Comparison of ENCODE assay signal across 21 cellular contexts in genomic region chr15:43878466-43878865, GRCh38. TPM values are rescaled to one million over a fixed set of nuclear protein-coding genes. Genes with fewer than 3 reads are reported as not detected.
DNase-seq lines count a peak whose midpoint lies in the region; ATAC-seq and TF ChIP-seq lines count a peak whose summit lies in the region.
"Had no signal": no experiment of that assay in that cellular context is flagged by ENCODE, and none has a peak within 500 bp of the region (broad histone marks: within the 10 kb centered on the region; RNA-seq: fewer than 3 reads in every experiment).

No MANE protein-coding gene starts in this region.

- peak overlapping the region; percentile 35 for H3K4me3 ChIP-seq in cardiac muscle cell
- peak overlapping the region; percentile 71 for H3K4me3 ChIP-seq in left ventricle myocardium inferior
- H3K4me3 ChIP-seq: BLaER1 treated with 17β-estradiol and CSF1 and Interleukin-3, amounts not matched to agents 10 nM and 100 nM had no signal

- peak overlapping the region; percentile 99 for H3K27ac ChIP-seq in cardiac muscle cell
- H3K27ac ChIP-seq in left ventricle myocardium inferior (replicated peaks) = peak overlapping the region; percentile 93
- H3K27ac ChIP-seq: 22Rv1; BLaER1 treated with 17β-estradiol and CSF1 and Interleukin-3, amounts not matched to agents 10 nM and 100 nM; KMS-11 had no signal

- peak; percentile 13 for DNase-seq in DMS 273 (lab: John Stamatoyannopoulos, UW; ENCODE audit: unreplicated experiment)
- DNase-seq in DMS 273 treated with DMSO at 0.1 percent for 48 hours (lab: John Stamatoyannopoulos, UW) = no peak
- no peak for DNase-seq in cardiac muscle cell (ENCODE audit: low read depth in 1 of 2, low spot score in 1 of 2)
- no peak for DNase-seq in left cardiac atrium
- no peak for DNase-seq in left ventricle myocardium inferior
- no peak for DNase-seq in midbrain (lab: John Stamatoyannopoulos, UW)
- DNase-seq in pons (ENCODE audit: low spot score) = no peak
- DNase-seq in NCI-H1436 treated with DMSO at 0.1 percent for 48 hours (lab: John Stamatoyannopoulos, UW) = no peak
- DNase-seq: ACHN; CD4-positive, alpha-beta memory T cell; EL; IMR-90; NCI-H1105; NCI-H2029 treated with DMSO at 0.1 percent for 48 hours; NCI-H2171 treated with DMSO at 0.1 percent for 48 hours; NCI-H524 treated with DMSO at 0.1 percent for 48 hours; SIG-M5; SK-N-SH had no signal

- H3K9me3 ChIP-seq in cardiac muscle cell (ENCODE audit: low read depth) (no peaks in the 10 kb centered on the region), left ventricle myocardium inferior (replicated peaks) (no peaks in the 10 kb centered on the region)
- H3K9me3 ChIP-seq: BLaER1 treated with 17β-estradiol and CSF1 and Interleukin-3, amounts not matched to agents 10 nM and 100 nM; SK-N-SH had no signal

- H3K27me3 ChIP-seq in cardiac muscle cell (no peaks in the 10 kb centered on the region), left ventricle myocardium inferior (ENCODE audit: low read depth) (no peaks in the 10 kb centered on the region)
- H3K27me3 ChIP-seq: BLaER1 treated with 17β-estradiol and CSF1 and Interleukin-3, amounts not matched to agents 10 nM and 100 nM had no signal

- intact Hi-C loops in left cardiac atrium (cut with DNase I) = loop anchor here in 1 of 2 donors (10.0 kb wide), 2 partner anchors 186 to 336 kb away; no protein-coding TSS in a partner anchor
- intact Hi-C loops in left ventricle myocardium inferior (cut with micrococcal nuclease) = no loop called here

- ATAC-seq in left cardiac atrium = no peak

- H3K4me1 ChIP-seq in cardiac muscle cell (ENCODE audit: low read depth) (peaks cover 60% of the 10 kb centered on the region), left ventricle myocardium inferior (peaks cover 54% of the 10 kb centered on the region)
- H3K4me1 ChIP-seq: BLaER1 treated with 17β-estradiol and CSF1 and Interleukin-3, amounts not matched to agents 10 nM and 100 nM had no signal

- TF ChIP-seq CTCF in cardiac muscle cell (IDR thresholded peaks at IDR 0.05; ENCODE audit: low read depth, low read length) (no peak), left ventricle myocardium inferior (IDR thresholded peaks at IDR 0.05; ENCODE audit: borderline replicate concordance) (no peak)

- peaks cover 4% of the 10 kb centered on the region for H3K36me3 ChIP-seq in cardiac muscle cell
- H3K36me3 ChIP-seq in left ventricle myocardium inferior = peaks cover 8% of the 10 kb centered on the region

RNA-seq across cellular contexts. Expression of gene WDR76, which starts 51.7 kb away (rescaled TPM):
- 7.9 and 8.2 TPM in 2 replicates for total RNA-seq in cardiac muscle cell
- polyA plus RNA-seq in cardiac muscle cell = 1.5 and 4.0 TPM in 2 replicates
- 1 to 10 TPM; 1.5 to 4.3 TPM for total RNA-seq in left cardiac atrium
- total RNA-seq in left ventricle myocardium inferior = 1.8 TPM

RNA-seq across cellular contexts. Expression of gene MFAP1, which starts 54.0 kb away (rescaled TPM):
- 21.4 and 28.0 TPM in 2 replicates for total RNA-seq in cardiac muscle cell
- polyA plus RNA-seq in cardiac muscle cell = 39.2 and 42.4 TPM in 2 replicates
- total RNA-seq in left cardiac atrium = 10 to 100 TPM; 16.9 to 17.8 TPM
- total RNA-seq in left ventricle myocardium inferior = 20.4 TPM
